ENCODE assay signal across 1 cellular context in genomic region chr2:62202729-62203128, GRCh38.
TF ChIP-seq lines count a peak whose summit lies in the region.

No MANE protein-coding gene starts in this region.

TF ChIP-seq in GM12878, 131 proteins besides CTCF, POLR2A, EP300 and RAD21:
- 0 out of 2 replicates have a peak, but pooled peaks have one; percentile 14 for TF ChIP-seq MTA3 (IDR thresholded peaks at IDR 0.05; ENCODE audit: borderline replicate concordance, low read length)
- no peak for TF ChIP-seq LARP7 (IDR thresholded peaks at IDR 0.05)
